ENCODE assay signal across 2 cellular contexts in genomic region chr7:157397751-157398691, GRCh38.
TF ChIP-seq lines count a peak whose summit lies in the region.

No MANE protein-coding gene starts in this region.

TF ChIP-seq in HEK293, 187 proteins besides CTCF, POLR2A, EP300 and RAD21 (continued from another document):
- no peak for TF ChIP-seq ZNF837 (tag by site-specific recombination; IDR thresholded peaks at IDR 0.05)
- TF ChIP-seq ZNF776 (tag by site-specific recombination; IDR thresholded peaks at IDR 0.05; ENCODE audit: borderline replicate concordance) = no peak
- no peak for TF ChIP-seq ZNF311 (tag by site-specific recombination; IDR thresholded peaks at IDR 0.05; ENCODE audit: borderline replicate concordance)
- no peak for TF ChIP-seq ZNF701 (tag by site-specific recombination; IDR thresholded peaks at IDR 0.05)
- TF ChIP-seq ZNF600 (tag by site-specific recombination; IDR thresholded peaks at IDR 0.05) = peak; percentile 90
- peak; percentile 81 for TF ChIP-seq ZNF121 (tag by site-specific recombination; IDR thresholded peaks at IDR 0.05)
- TF ChIP-seq TRIM28 (IDR thresholded peaks at IDR 0.05; ENCODE audit: borderline replicate concordance, low read length) = peak; percentile 83
- TF ChIP-seq ZSCAN18 (tag by site-specific recombination; IDR thresholded peaks at IDR 0.05) = no peak
- no peak for TF ChIP-seq ZNF660 (tag by site-specific recombination; IDR thresholded peaks at IDR 0.05)
- TF ChIP-seq RBAK (tag by site-specific recombination; IDR thresholded peaks at IDR 0.05) = no peak
- TF ChIP-seq ZNF2 (tag by site-specific recombination; IDR thresholded peaks at IDR 0.05) = peak; percentile 43; the same call in 1 of the 2 replicates
- TF ChIP-seq ZBTB17 (tag by site-specific recombination; IDR thresholded peaks at IDR 0.05) = peak; percentile 90
TF ChIP-seq in HEK293: peak in this region for 6.

TF ChIP-seq in H1, 55 proteins besides CTCF, POLR2A, EP300 and RAD21 (continued from another document):
- TF ChIP-seq E2F6 (IDR thresholded peaks at IDR 0.05) = no peak
- TF ChIP-seq KDM4A (IDR thresholded peaks at IDR 0.05; ENCODE audit: low read depth, low read length, severe bottlenecking) = no peak
- TF ChIP-seq SIN3A (conservative IDR thresholded peaks at IDR 0.05 in 1 of 2, IDR thresholded peaks at IDR 0.05 in 1 of 2; ENCODE audit: low read depth in 1 of 2, low read length in 2 of 2) = no peak
- no peak for TF ChIP-seq CEBPB (IDR thresholded peaks at IDR 0.05; ENCODE audit: low read depth, low read length)
- TF ChIP-seq ASH2L (IDR thresholded peaks at IDR 0.05; ENCODE audit: low read length) = no peak
- no peak for TF ChIP-seq EGR1 (IDR thresholded peaks at IDR 0.05; ENCODE audit: borderline replicate concordance, low read depth, low read length)
- no peak for TF ChIP-seq CTBP2 (IDR thresholded peaks at IDR 0.05; ENCODE audit: borderline replicate concordance, insufficient read depth, insufficient read length, low read length)
- TF ChIP-seq TCF12 (IDR thresholded peaks at IDR 0.05; ENCODE audit: low read depth, low read length) = no peak
- no peak for TF ChIP-seq HDAC2 (IDR thresholded peaks at IDR 0.05; ENCODE audit: borderline replicate concordance in 1 of 2, low read depth in 2 of 2, low read length in 2 of 2)
- TF ChIP-seq GTF2F1 (IDR thresholded peaks at IDR 0.05; ENCODE audit: borderline replicate concordance, low read depth, low read length) = no peak
- no peak for TF ChIP-seq TAF1 (IDR thresholded peaks at IDR 0.05; ENCODE audit: low read depth, low read length)
- TF ChIP-seq YY1 (IDR thresholded peaks at IDR 0.05; ENCODE audit: low read depth, low read length) = no peak
- no peak; the same call in 1 of the 2 replicates for TF ChIP-seq POLR2AphosphoS5 (IDR thresholded peaks at IDR 0.05; ENCODE audit: low read depth, low read length)
- no peak for TF ChIP-seq SP1 (IDR thresholded peaks at IDR 0.05; ENCODE audit: low read depth, low read length)
- no peak for TF ChIP-seq SP4 (IDR thresholded peaks at IDR 0.05; ENCODE audit: low read length)
- no peak for TF ChIP-seq RFX5 (IDR thresholded peaks at IDR 0.05; ENCODE audit: borderline replicate concordance, low read depth, low read length)
- no peak for TF ChIP-seq CHD2 (IDR thresholded peaks at IDR 0.05; ENCODE audit: low read length)
